Comparison of ENCODE assay signal across 1 cellular context in the genomic region with DNA sequence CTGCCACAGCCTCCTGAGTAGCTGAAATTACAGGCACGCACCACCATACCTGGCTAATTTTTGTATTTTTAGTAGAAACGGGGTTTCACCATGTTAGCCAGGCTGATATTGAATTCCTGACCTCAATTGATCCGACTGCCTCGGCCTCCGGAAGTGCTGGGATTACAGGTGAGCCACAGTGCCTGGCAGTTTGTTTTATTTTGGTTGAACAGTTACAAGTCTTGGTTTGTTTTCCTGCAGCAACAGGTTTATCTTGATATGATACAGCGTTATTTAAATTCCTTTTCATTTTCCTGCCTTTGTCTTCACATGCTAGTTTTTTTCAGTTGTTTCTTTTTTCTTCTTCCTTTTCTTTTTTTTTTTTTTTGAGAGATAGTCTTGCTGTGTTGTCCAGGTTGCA.
TF ChIP-seq lines count a peak whose summit lies in the region.

No MANE protein-coding gene starts in this region.

TF ChIP-seq in SK-N-SH, 30 proteins besides CTCF, POLR2A, EP300 and RAD21 (continued from another document):
- TF ChIP-seq, protein P1, sequence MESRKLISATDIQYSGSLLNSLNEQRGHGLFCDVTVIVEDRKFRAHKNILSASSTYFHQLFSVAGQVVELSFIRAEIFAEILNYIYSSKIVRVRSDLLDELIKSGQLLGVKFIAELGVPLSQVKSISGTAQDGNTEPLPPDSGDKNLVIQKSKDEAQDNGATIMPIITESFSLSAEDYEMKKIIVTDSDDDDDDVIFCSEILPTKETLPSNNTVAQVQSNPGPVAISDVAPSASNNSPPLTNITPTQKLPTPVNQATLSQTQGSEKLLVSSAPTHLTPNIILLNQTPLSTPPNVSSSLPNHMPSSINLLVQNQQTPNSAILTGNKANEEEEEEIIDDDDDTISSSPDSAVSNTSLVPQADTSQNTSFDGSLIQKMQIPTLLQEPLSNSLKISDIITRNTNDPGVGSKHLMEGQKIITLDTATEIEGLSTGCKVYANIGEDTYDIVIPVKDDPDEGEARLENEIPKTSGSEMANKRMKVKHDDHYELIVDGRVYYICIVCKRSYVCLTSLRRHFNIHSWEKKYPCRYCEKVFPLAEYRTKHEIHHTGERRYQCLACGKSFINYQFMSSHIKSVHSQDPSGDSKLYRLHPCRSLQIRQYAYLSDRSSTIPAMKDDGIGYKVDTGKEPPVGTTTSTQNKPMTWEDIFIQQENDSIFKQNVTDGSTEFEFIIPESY (IDR thresholded peaks at IDR 0.05; ENCODE audit: borderline replicate concordance, low read depth), result no peak
- TF ChIP-seq YY1 (IDR thresholded peaks at IDR 0.05; ENCODE audit: low read depth), result no peak
- no peak for TF ChIP-seq FOSL2 (IDR thresholded peaks at IDR 0.05; ENCODE audit: borderline replicate concordance, low read depth)
- TF ChIP-seq GABPA (IDR thresholded peaks at IDR 0.05; ENCODE audit: low read depth), result no peak
- TF ChIP-seq, protein P2, sequence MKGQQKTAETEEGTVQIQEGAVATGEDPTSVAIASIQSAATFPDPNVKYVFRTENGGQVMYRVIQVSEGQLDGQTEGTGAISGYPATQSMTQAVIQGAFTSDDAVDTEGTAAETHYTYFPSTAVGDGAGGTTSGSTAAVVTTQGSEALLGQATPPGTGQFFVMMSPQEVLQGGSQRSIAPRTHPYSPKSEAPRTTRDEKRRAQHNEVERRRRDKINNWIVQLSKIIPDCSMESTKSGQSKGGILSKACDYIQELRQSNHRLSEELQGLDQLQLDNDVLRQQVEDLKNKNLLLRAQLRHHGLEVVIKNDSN (IDR thresholded peaks at IDR 0.05; ENCODE audit: borderline replicate concordance, low read depth), result no peak
- no peak for TF ChIP-seq SIN3A (IDR thresholded peaks at IDR 0.05; ENCODE audit: borderline replicate concordance, low read depth, low read length)
- no peak for TF ChIP-seq FOXM1 (IDR thresholded peaks at IDR 0.05; ENCODE audit: low read depth)
- TF ChIP-seq, protein P3, sequence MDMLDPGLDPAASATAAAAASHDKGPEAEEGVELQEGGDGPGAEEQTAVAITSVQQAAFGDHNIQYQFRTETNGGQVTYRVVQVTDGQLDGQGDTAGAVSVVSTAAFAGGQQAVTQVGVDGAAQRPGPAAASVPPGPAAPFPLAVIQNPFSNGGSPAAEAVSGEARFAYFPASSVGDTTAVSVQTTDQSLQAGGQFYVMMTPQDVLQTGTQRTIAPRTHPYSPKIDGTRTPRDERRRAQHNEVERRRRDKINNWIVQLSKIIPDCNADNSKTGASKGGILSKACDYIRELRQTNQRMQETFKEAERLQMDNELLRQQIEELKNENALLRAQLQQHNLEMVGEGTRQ (IDR thresholded peaks at IDR 0.05; ENCODE audit: borderline replicate concordance, low read depth, low read length), result no peak
